In genomic region chr12:87778065-87778464, GRCh38 we compare ENCODE assay signal across 1 cellular context.
TF ChIP-seq lines count a peak whose summit lies in the region.

No MANE protein-coding gene starts in this region.

TF ChIP-seq in IMR-90, 13 proteins besides CTCF, POLR2A, EP300 and RAD21 (continued from another document):
- TF ChIP-seq ELK1 (IDR thresholded peaks at IDR 0.05; ENCODE audit: borderline replicate concordance, low read depth, low read length), result no peak
